In the genomic region with DNA sequence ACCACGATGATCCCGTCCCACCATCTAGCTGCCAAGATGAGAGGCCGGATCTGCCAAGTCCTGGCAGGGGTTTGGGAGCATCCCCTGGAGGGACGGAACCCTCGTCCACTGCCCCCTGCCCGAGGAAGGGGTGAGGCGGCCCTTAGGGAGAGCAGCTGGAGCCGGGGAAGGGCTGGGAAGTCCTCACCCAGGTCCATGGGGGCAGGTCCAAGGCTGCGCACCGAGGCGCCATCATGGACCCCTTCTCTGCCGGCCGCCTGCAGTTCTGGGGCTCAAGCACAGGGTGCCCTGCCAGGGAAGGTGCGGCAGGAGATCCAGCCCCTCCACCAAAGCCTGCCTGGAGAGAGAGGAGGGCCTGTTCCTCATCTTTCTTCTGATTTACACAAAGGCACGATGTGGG, we compare ENCODE assay signal across 20 cellular contexts. TPM values are rescaled to one million over a fixed set of nuclear protein-coding genes. Genes with fewer than 3 reads are reported as not detected.
DNase-seq lines count a peak whose midpoint lies in the region; ATAC-seq, FAIRE-seq and TF ChIP-seq lines count a peak whose summit lies in the region.
"Had no signal": no experiment of that assay in that cellular context is flagged by ENCODE, and none has a peak within 500 bp of the region (broad histone marks: within the 10 kb centered on the region; RNA-seq: fewer than 3 reads in every experiment).

No MANE protein-coding gene starts in this region.

- no peaks in the 10 kb centered on the region for H3K27me3 Mint-ChIP-seq in stimulated activated naive CD8-positive, alpha-beta T cell treated with anti-CD3 and anti-CD28 coated beads, Interleukin-15, Interleukin-2, amounts not matched to agents 100 ng/mL and 50 ng/mL, for 24 hours
- peaks cover 8% of the 10 kb centered on the region for H3K27me3 Mint-ChIP-seq in glutamatergic neuron (ENCODE audit: unreplicated experiment)
- H3K27me3 Mint-ChIP-seq in stimulated activated naive CD8-positive, alpha-beta T cell treated with anti-CD3 and anti-CD28 coated beads, Interleukin-15, amount 100 ng/mL, for 72 hours: no peaks in the 10 kb centered on the region

- H3K4me1 ChIP-seq in RWPE2 (ENCODE audit: insufficient read depth, poor library complexity, severe bottlenecking): no peaks in the 10 kb centered on the region
- H3K4me1 ChIP-seq: pancreas had no signal

- no peaks in the 10 kb centered on the region for H3K9me3 Mint-ChIP-seq in stimulated activated naive CD8-positive, alpha-beta T cell treated with anti-CD3 and anti-CD28 coated beads, Interleukin-15, Interleukin-2, amounts not matched to agents 100 ng/mL and 50 ng/mL, for 24 hours
- H3K9me3 Mint-ChIP-seq in glutamatergic neuron (ENCODE audit: unreplicated experiment): peaks cover 17% of the 10 kb centered on the region
- H3K9me3 Mint-ChIP-seq in stimulated activated naive CD8-positive, alpha-beta T cell treated with anti-CD3 and anti-CD28 coated beads, Interleukin-15, amount 100 ng/mL, for 72 hours: peaks cover 0 to 4% of the 10 kb centered on the region in 2 donors
- H3K9me3 Mint-ChIP-seq: dendritic cell treated with granulocyte-macrophage colony-stimulating factor and Interleukin-4, amounts not matched to agents 40 ng/mL and 50 ng/mL, for 4 days had no signal

- H3K27ac Mint-ChIP-seq in stimulated activated naive CD8-positive, alpha-beta T cell treated with anti-CD3 and anti-CD28 coated beads, Interleukin-15, Interleukin-2, amounts not matched to agents 100 ng/mL and 50 ng/mL, for 24 hours: peak overlapping the region; percentile 55
- H3K27ac Mint-ChIP-seq in glutamatergic neuron (ENCODE audit: unreplicated experiment): no peak overlapping the region
- H3K27ac Mint-ChIP-seq in stimulated activated naive CD8-positive, alpha-beta T cell treated with anti-CD3 and anti-CD28 coated beads, Interleukin-15, amount 100 ng/mL, for 72 hours: peak overlapping the region in 1 of 2 donors; percentile 15

- no peak overlapping the region for H3K4me3 ChIP-seq in RWPE2 (ENCODE audit: severe bottlenecking)
- H3K4me3 ChIP-seq: left lung, pancreas, thoracic aorta had no signal

- no peaks in the 10 kb centered on the region for H3K9me3 ChIP-seq in RWPE2 (ENCODE audit: severe bottlenecking)
- H3K9me3 ChIP-seq: left lung, pancreas, thoracic aorta had no signal

- peaks cover 62% of the 10 kb centered on the region for H3K4me1 Mint-ChIP-seq in stimulated activated naive CD8-positive, alpha-beta T cell treated with anti-CD3 and anti-CD28 coated beads, Interleukin-15, Interleukin-2, amounts not matched to agents 100 ng/mL and 50 ng/mL, for 24 hours (ENCODE audit: low read depth)
- peaks cover 12% of the 10 kb centered on the region for H3K4me1 Mint-ChIP-seq in glutamatergic neuron (ENCODE audit: low read depth, unreplicated experiment)
- peaks cover 56% of the 10 kb centered on the region for H3K4me1 Mint-ChIP-seq in stimulated activated naive CD8-positive, alpha-beta T cell treated with anti-CD3 and anti-CD28 coated beads, Interleukin-15, amount 100 ng/mL, for 72 hours

- H3K36me3 ChIP-seq in RWPE2 (ENCODE audit: low read depth): no peaks in the 10 kb centered on the region
- H3K36me3 ChIP-seq: left lung, pancreas, thoracic aorta had no signal

- H3K27me3 ChIP-seq in RWPE2 (ENCODE audit: insufficient read depth, poor library complexity, severe bottlenecking): no peaks in the 10 kb centered on the region
- H3K27me3 ChIP-seq: pancreas had no signal

- H3K36me3 Mint-ChIP-seq in stimulated activated naive CD8-positive, alpha-beta T cell treated with anti-CD3 and anti-CD28 coated beads, Interleukin-15, Interleukin-2, amounts not matched to agents 100 ng/mL and 50 ng/mL, for 24 hours (ENCODE audit: low read depth): no peaks in the 10 kb centered on the region
- peaks cover 4% of the 10 kb centered on the region for H3K36me3 Mint-ChIP-seq in glutamatergic neuron (ENCODE audit: unreplicated experiment)

- no peak overlapping the region for H3K27ac ChIP-seq in RWPE2 (ENCODE audit: poor library complexity, severe bottlenecking)
- H3K27ac ChIP-seq: left lung, pancreas, thoracic aorta had no signal

- FAIRE-seq in urothelium cell line (lab: Jason Lieb, UNC) (no peak), RCC 7860 (lab: Jason Lieb, UNC) (no peak)
- FAIRE-seq: pancreas had no signal

- no peak for DNase-seq in stimulated activated naive CD8-positive, alpha-beta T cell treated with anti-CD3 and anti-CD28 coated beads, Interleukin-15, Interleukin-2, amounts not matched to agents 100 U/mL and 50 U/mL, for 24 hours
- DNase-seq in RWPE2 (ENCODE audit: low spot score) (no peak), glutamatergic neuron (no peak), urothelium cell line (ENCODE audit: low spot score) (no peak), kidney glomerular epithelial cell (lab: John Stamatoyannopoulos, UW) (no peak), RCC 7860 (ENCODE audit: low spot score) (no peak)
- no peak for DNase-seq in stimulated activated naive CD8-positive, alpha-beta T cell treated with anti-CD3 and anti-CD28 coated beads, Interleukin-15, amount 100 ng/mL, for 72 hours
- DNase-seq: activated CD8-positive, alpha-beta memory T cell treated with anti-CD3 and anti-CD28 coated beads for 24 hours; activated gamma-delta T cell treated with Interleukin-2 at 50 U/mL for 16 hours; AML-193; DMS153; foreskin melanocyte; NCI-H2029 treated with DMSO at 0.1 percent for 48 hours; NCI-H526 treated with DMSO at 0.1 percent for 48 hours; stimulated activated CD4-positive, alpha-beta T cell treated with anti-CD3 and anti-CD28 coated beads, Interleukin-4, amount 100 ng/mL, for 24 hours had no signal

- TF ChIP-seq CTCF in RWPE2 (IDR thresholded peaks at IDR 0.05; ENCODE audit: poor library complexity, severe bottlenecking) (no peak), glutamatergic neuron (IDR thresholded peaks at IDR 0.05; ENCODE audit: partially characterized antibody, unreplicated experiment) (no peak)

- H3K4me3 Mint-ChIP-seq in stimulated activated naive CD8-positive, alpha-beta T cell treated with anti-CD3 and anti-CD28 coated beads, Interleukin-15, Interleukin-2, amounts not matched to agents 100 ng/mL and 50 ng/mL, for 24 hours: peak overlapping the region; percentile 76
- H3K4me3 Mint-ChIP-seq in glutamatergic neuron (ENCODE audit: unreplicated experiment): peak overlapping the region; percentile 36
- peak overlapping the region; percentile 79 to 82 for H3K4me3 Mint-ChIP-seq in stimulated activated naive CD8-positive, alpha-beta T cell treated with anti-CD3 and anti-CD28 coated beads, Interleukin-15, amount 100 ng/mL, for 72 hours
- H3K4me3 Mint-ChIP-seq: dendritic cell treated with granulocyte-macrophage colony-stimulating factor and Interleukin-4, amounts not matched to agents 40 ng/mL and 50 ng/mL, for 4 days had no signal

- no peak for ATAC-seq in stimulated activated naive CD8-positive, alpha-beta T cell treated with anti-CD3 and anti-CD28 coated beads, Interleukin-15, Interleukin-2, amounts not matched to agents 100 U/mL and 50 U/mL, for 24 hours
- ATAC-seq in RWPE2 (ENCODE audit: low read depth): peak; percentile 9; the same call in 1 of the 3 replicates
- no peak for ATAC-seq in stimulated activated naive CD8-positive, alpha-beta T cell treated with anti-CD3 and anti-CD28 coated beads, Interleukin-15, amount 100 ng/mL, for 72 hours
- ATAC-seq: left lung, pancreas had no signal

RNA-seq across cellular contexts. Expression of a gene that starts 17.6 kb away (rescaled TPM):
- total RNA-seq in glutamatergic neuron (ENCODE audit: unreplicated experiment): 211 TPM
